14 cellular contexts compared by ENCODE assay signal in genomic region chr15:29123171-29123570, GRCh38.
DNase-seq lines count a peak whose midpoint lies in the region; ATAC-seq and TF ChIP-seq lines count a peak whose summit lies in the region.
"Had no signal": no experiment of that assay in that cellular context is flagged by ENCODE, and none has a peak within 500 bp of the region (broad histone marks: within the 10 kb centered on the region; RNA-seq: fewer than 3 reads in every experiment).

No MANE protein-coding gene starts in this region.

- no peaks in the 10 kb centered on the region for H3K36me3 Mint-ChIP-seq in activated naive CD8-positive, alpha-beta T cell treated with anti-CD3 and anti-CD28 coated beads for 36 hours
- H3K36me3 Mint-ChIP-seq in activated naive CD8-positive, alpha-beta T cell treated with anti-CD3 and anti-CD28 coated beads, Interleukin-2, amount 50 U/mL, for 24 hours (ENCODE audit: low read depth), result no peaks in the 10 kb centered on the region

- H2AFZ ChIP-seq in neuronal stem cell (ENCODE audit: low read length), result no peak overlapping the region
- H2AFZ ChIP-seq: GM23248 had no signal

- H3K27ac ChIP-seq in left ventricle myocardium inferior (replicated peaks), result no peak overlapping the region
- H3K27ac ChIP-seq in neuronal stem cell (replicated peaks; ENCODE audit: low read length), result no peak overlapping the region
- H3K27ac ChIP-seq in tibial nerve, result no peak overlapping the region
- no peak overlapping the region for H3K27ac ChIP-seq in esophagus muscularis mucosa (replicated peaks in 1 of 4)
- no peak overlapping the region for H3K27ac ChIP-seq in gastroesophageal sphincter
- H3K27ac ChIP-seq: 22Rv1, GM23248 had no signal

- H3K14ac ChIP-seq in neuronal stem cell (ENCODE audit: low read length), result peak overlapping the region; percentile 33

- TF ChIP-seq CTCF in BE2C (IDR thresholded peaks at IDR 0.05; ENCODE audit: low read depth, low read length) (no peak), left ventricle myocardium inferior (IDR thresholded peaks at IDR 0.05; ENCODE audit: borderline replicate concordance) (no peak), tibial nerve (IDR thresholded peaks at IDR 0.05) (no peak), esophagus muscularis mucosa (IDR thresholded peaks at IDR 0.05) (no peak), gastroesophageal sphincter (IDR thresholded peaks at IDR 0.05) (no peak)

- H2BK12ac ChIP-seq in neuronal stem cell (ENCODE audit: low read length), result peak overlapping the region; percentile 44

- H3K9me3 ChIP-seq in BE2C (no peaks in the 10 kb centered on the region), left ventricle myocardium inferior (replicated peaks) (no peaks in the 10 kb centered on the region), neuronal stem cell (replicated peaks in 1 of 2; ENCODE audit: control insufficient read depth in 2 of 2, insufficient read depth in 1 of 2, low read depth in 1 of 2, low read length in 2 of 2) (no peaks in the 10 kb centered on the region), tibial nerve (no peaks in the 10 kb centered on the region), esophagus muscularis mucosa (no peaks in the 10 kb centered on the region), gastroesophageal sphincter (no peaks in the 10 kb centered on the region)

- H3K36me3 ChIP-seq in BE2C (no peaks in the 10 kb centered on the region), left ventricle myocardium inferior (no peaks in the 10 kb centered on the region), neuronal stem cell (replicated peaks in 1 of 2; ENCODE audit: control insufficient read depth in 2 of 2, insufficient read depth in 2 of 2, low read length in 2 of 2) (peaks cover 0 to 2% of the 10 kb centered on the region in 2 donors), tibial nerve (no peaks in the 10 kb centered on the region), esophagus muscularis mucosa (no peaks in the 10 kb centered on the region), gastroesophageal sphincter (no peaks in the 10 kb centered on the region)

- H3K27me3 ChIP-seq in BE2C (no peaks in the 10 kb centered on the region), left ventricle myocardium inferior (ENCODE audit: low read depth) (peaks cover 37% of the 10 kb centered on the region), neuronal stem cell (ENCODE audit: control insufficient read depth in 3 of 3, insufficient read depth in 3 of 3, low read depth in 1 of 3, low read length in 3 of 3) (no peaks in the 10 kb centered on the region), tibial nerve (no peaks in the 10 kb centered on the region), esophagus muscularis mucosa (peaks cover 0 to 30% (median 0%) of the 10 kb centered on the region in 4 donors), gastroesophageal sphincter (peaks cover 15% of the 10 kb centered on the region)

- peak overlapping the region; percentile 92 for H2AK5ac ChIP-seq in neuronal stem cell (ENCODE audit: low read depth, low read length)

- no peak for DNase-seq in activated naive CD8-positive, alpha-beta T cell treated with anti-CD3 and anti-CD28 coated beads for 36 hours
- DNase-seq in activated naive CD8-positive, alpha-beta T cell treated with anti-CD3 and anti-CD28 coated beads, Interleukin-2, amount 50 U/mL, for 24 hours, result no peak
- DNase-seq in BE2C (peak; percentile 1), left ventricle myocardium inferior (peak; percentile 5), neuronal stem cell (ENCODE audit: low spot score) (no peak), tibial nerve (ENCODE audit: low spot score in 2 of 2) (no peak), esophagus muscularis mucosa (ENCODE audit: extremely low spot score) (no peak)
- DNase-seq: C1 segment of cervical spinal cord; Calu3; CD4-positive, alpha-beta T cell; DMS 273 treated with DMSO at 0.1 percent for 48 hours; GM23248 had no signal

- no peak overlapping the region for H3K4me3 Mint-ChIP-seq in activated naive CD8-positive, alpha-beta T cell treated with anti-CD3 and anti-CD28 coated beads for 36 hours
- no peak overlapping the region for H3K4me3 Mint-ChIP-seq in activated naive CD8-positive, alpha-beta T cell treated with anti-CD3 and anti-CD28 coated beads, Interleukin-2, amount 50 U/mL, for 24 hours
- H3K4me3 Mint-ChIP-seq: CD4-positive, alpha-beta T cell had no signal

- H3K4me1 ChIP-seq in BE2C, result peaks cover 8% of the 10 kb centered on the region
- no peaks in the 10 kb centered on the region for H3K4me1 ChIP-seq in left ventricle myocardium inferior
- peaks cover 9 to 20% of the 10 kb centered on the region in 2 donors for H3K4me1 ChIP-seq in neuronal stem cell (ENCODE audit: control insufficient read depth in 2 of 2, insufficient read depth in 1 of 2, low read depth in 1 of 2, low read length in 2 of 2)
- no peaks in the 10 kb centered on the region for H3K4me1 ChIP-seq in tibial nerve
- no peaks in the 10 kb centered on the region for H3K4me1 ChIP-seq in esophagus muscularis mucosa
- no peaks in the 10 kb centered on the region for H3K4me1 ChIP-seq in gastroesophageal sphincter

- no peak overlapping the region for H4K8ac ChIP-seq in neuronal stem cell (ENCODE audit: low read depth, low read length)

- H3K23ac ChIP-seq in neuronal stem cell (ENCODE audit: low read depth, low read length, poor library complexity), result peak overlapping the region; percentile 86

- peak overlapping the region; percentile 43 for H2BK5ac ChIP-seq in neuronal stem cell (ENCODE audit: low read length)

- TF ChIP-seq POLR2A in tibial nerve (IDR thresholded peaks at IDR 0.05) (no peak), esophagus muscularis mucosa (IDR thresholded peaks at IDR 0.05; ENCODE audit: low read depth) (no peak), gastroesophageal sphincter (IDR thresholded peaks at IDR 0.05) (no peak)

- TF ChIP-seq EP300 in tibial nerve (IDR thresholded peaks at IDR 0.05) (no peak), esophagus muscularis mucosa (IDR thresholded peaks at IDR 0.05) (no peak), gastroesophageal sphincter (IDR thresholded peaks at IDR 0.05) (no peak)

- H3K4me3 ChIP-seq in BE2C (ENCODE audit: low read depth, low read length) (no peak overlapping the region), left ventricle myocardium inferior (no peak overlapping the region), neuronal stem cell (ENCODE audit: low read length in 2 of 2) (no peak overlapping the region), tibial nerve (no peak overlapping the region), esophagus muscularis mucosa (no peak overlapping the region), gastroesophageal sphincter (no peak overlapping the region)
- H3K4me3 ChIP-seq: GM23248 had no signal

- no peak overlapping the region for H2BK15ac ChIP-seq in neuronal stem cell (ENCODE audit: low read length)

- H4K91ac ChIP-seq in neuronal stem cell (ENCODE audit: low read depth, low read length, poor library complexity), result no peak overlapping the region

- H3K18ac ChIP-seq in neuronal stem cell (ENCODE audit: low read length), result peak overlapping the region; percentile 39

- intact Hi-C loops in left ventricle myocardium inferior (cut with micrococcal nuclease) (no loop called here), esophagus muscularis mucosa (cut with DNase I) (no loop called here)

- no CpG with 5 or more reads among the region's 18 CpGs for WGBS in neuronal stem cell (ENCODE audit: extremely low coverage in 2 of 2, insufficient read length in 2 of 2, insufficient replicate concordance in 1 of 2), 2 donors
- WGBS in tibial nerve, 2 donors, result 90 to 91% methylated on average over 18 of the region's 18 CpGs
- WGBS in esophagus muscularis mucosa, result 85% methylated on average over 14 of the region's 18 CpGs
- WGBS in gastroesophageal sphincter (ENCODE audit: low coverage in 1 of 2), 2 donors, result 97% methylated on average over 4 of the region's 18 CpGs; no CpG with 5 or more reads in 1 of the 2 donors

- H3K9ac ChIP-seq in neuronal stem cell (ENCODE audit: low read depth, low read length, poor library complexity), result no peak overlapping the region
- H3K9ac ChIP-seq: GM23248 had no signal

- H3K27ac Mint-ChIP-seq in activated naive CD8-positive, alpha-beta T cell treated with anti-CD3 and anti-CD28 coated beads for 36 hours, result peak overlapping the region; percentile 10
- no peak overlapping the region for H3K27ac Mint-ChIP-seq in activated naive CD8-positive, alpha-beta T cell treated with anti-CD3 and anti-CD28 coated beads, Interleukin-2, amount 50 U/mL, for 24 hours
- H3K27ac Mint-ChIP-seq: CD4-positive, alpha-beta T cell had no signal

- H3K79me1 ChIP-seq in neuronal stem cell (ENCODE audit: low read depth, low read length), result peaks cover 2% of the 10 kb centered on the region

- H3K4me2 ChIP-seq in neuronal stem cell (ENCODE audit: insufficient read depth, low read length, poor library complexity, severe bottlenecking), result no peak overlapping the region

- H3K9me3 Mint-ChIP-seq in activated naive CD8-positive, alpha-beta T cell treated with anti-CD3 and anti-CD28 coated beads for 36 hours, result no peaks in the 10 kb centered on the region
- H3K9me3 Mint-ChIP-seq in activated naive CD8-positive, alpha-beta T cell treated with anti-CD3 and anti-CD28 coated beads, Interleukin-2, amount 50 U/mL, for 24 hours, result no peaks in the 10 kb centered on the region
- H3K9me3 Mint-ChIP-seq: CD4-positive, alpha-beta T cell had no signal

- no peak overlapping the region for H3K4ac ChIP-seq in neuronal stem cell (ENCODE audit: low read length)

- H3K4me1 Mint-ChIP-seq in activated naive CD8-positive, alpha-beta T cell treated with anti-CD3 and anti-CD28 coated beads for 36 hours, result no peaks in the 10 kb centered on the region
- H3K4me1 Mint-ChIP-seq in activated naive CD8-positive, alpha-beta T cell treated with anti-CD3 and anti-CD28 coated beads, Interleukin-2, amount 50 U/mL, for 24 hours, result no peaks in the 10 kb centered on the region

- no peaks in the 10 kb centered on the region for H3K27me3 Mint-ChIP-seq in activated naive CD8-positive, alpha-beta T cell treated with anti-CD3 and anti-CD28 coated beads for 36 hours
- no peaks in the 10 kb centered on the region for H3K27me3 Mint-ChIP-seq in activated naive CD8-positive, alpha-beta T cell treated with anti-CD3 and anti-CD28 coated beads, Interleukin-2, amount 50 U/mL, for 24 hours
- H3K27me3 Mint-ChIP-seq: CD4-positive, alpha-beta T cell had no signal

- no peak for ATAC-seq in activated naive CD8-positive, alpha-beta T cell treated with anti-CD3 and anti-CD28 coated beads, Interleukin-2, amount 50 U/mL, for 24 hours
- ATAC-seq in gastroesophageal sphincter, result no peak

- no peak overlapping the region for H2BK120ac ChIP-seq in neuronal stem cell (ENCODE audit: low read depth, low read length)

Comparison
In these comparisons a context has a peak if more than half of its experiments do, and no peak if none do; other contexts are left out.
1. DNase-seq: peak in BE2C (single experiment) and left ventricle myocardium inferior (single experiment); none in activated naive CD8-positive, alpha-beta T cell treated with anti-CD3 and anti-CD28 coated beads for 36 hours (single experiment), activated naive CD8-positive, alpha-beta T cell treated with anti-CD3 and anti-CD28 coated beads, Interleukin-2, amount 50 U/mL, for 24 hours (single experiment), neuronal stem cell (single experiment), tibial nerve (0 of 2) and esophagus muscularis mucosa (single experiment).